In genomic region chr22:28903719-28904118, GRCh38 we compare ENCODE assay signal across 12 cellular contexts. TPM values are rescaled to one million over a fixed set of nuclear protein-coding genes. Genes with fewer than 3 reads are reported as not detected.
DNase-seq lines count a peak whose midpoint lies in the region; ATAC-seq and TF ChIP-seq lines count a peak whose summit lies in the region.
"Had no signal": no experiment of that assay in that cellular context is flagged by ENCODE, and none has a peak within 500 bp of the region (broad histone marks: within the 10 kb centered on the region; RNA-seq: fewer than 3 reads in every experiment).

No MANE protein-coding gene starts in this region.

- no peak for TF ChIP-seq POLR2A in ovary (IDR thresholded peaks at IDR 0.05)

- intact Hi-C loops in left ventricle myocardium inferior (cut with micrococcal nuclease) (no loop called here), ovary (cut with DNase I) (no loop called here), upper lobe of right lung (cut with DNase I) (no loop called here)

- peak; percentile 36 for ATAC-seq in upper lobe of right lung
- ATAC-seq in GM19035 (IDR thresholded peaks at IDR 0.05; ENCODE audit: unreplicated experiment): no peak
- no peak for ATAC-seq in HG02623 (IDR thresholded peaks at IDR 0.05; ENCODE audit: unreplicated experiment)

- H3K36me3 ChIP-seq in left ventricle myocardium inferior (no peaks in the 10 kb centered on the region), ovary (no peaks in the 10 kb centered on the region), upper lobe of right lung (no peaks in the 10 kb centered on the region)

- H3K9me3 ChIP-seq in left ventricle myocardium inferior (replicated peaks) (no peaks in the 10 kb centered on the region), ovary (no peaks in the 10 kb centered on the region), upper lobe of right lung (no peaks in the 10 kb centered on the region)

- peaks cover 66% of the 10 kb centered on the region for H3K4me1 ChIP-seq in left ventricle myocardium inferior
- peaks cover 29% of the 10 kb centered on the region for H3K4me1 ChIP-seq in ovary (ENCODE audit: insufficient read depth)
- H3K4me1 ChIP-seq in upper lobe of right lung: peaks cover 46% of the 10 kb centered on the region

- peak overlapping the region; percentile 69 for H3K27ac ChIP-seq in left ventricle myocardium inferior (replicated peaks)
- peak overlapping the region; percentile 25 to 68 for H3K27ac ChIP-seq in ovary
- peak overlapping the region; percentile 20 for H3K27ac ChIP-seq in upper lobe of right lung

- H3K4me3 ChIP-seq in left ventricle myocardium inferior (no peak overlapping the region), ovary (no peak overlapping the region), upper lobe of right lung (no peak overlapping the region)

- DNase-seq in astrocyte of the hippocampus (ENCODE audit: low read depth, low spot score): peak; percentile 41
- no peak for DNase-seq in left ventricle myocardium inferior
- peak; percentile 43 to 64 (median 58) for DNase-seq in ovary
- DNase-seq in upper lobe of right lung: no peak
- no peak for DNase-seq in stimulated activated CD4-positive, alpha-beta T cell treated with anti-CD3 and anti-CD28 coated beads, Interleukin-4, amount 100 ng/mL, for 1 hour
- no peak for DNase-seq in cerebellar nuclear complex (lab: John Stamatoyannopoulos, UW)
- DNase-seq: activated gamma-delta T cell, COR-L47, NCI-H2171, SW 1271 had no signal

- H3K27me3 ChIP-seq in left ventricle myocardium inferior (ENCODE audit: low read depth) (no peaks in the 10 kb centered on the region), ovary (no peaks in the 10 kb centered on the region), upper lobe of right lung (no peaks in the 10 kb centered on the region)

- WGBS in ovary, 3 donors: 17 to 40% (median 29%) methylated on average over 6 of the region's 6 CpGs

- no peak for TF ChIP-seq EP300 in ovary (IDR thresholded peaks at IDR 0.05)

- TF ChIP-seq CTCF in left ventricle myocardium inferior (IDR thresholded peaks at IDR 0.05; ENCODE audit: borderline replicate concordance) (no peak), ovary (IDR thresholded peaks at IDR 0.05) (no peak), upper lobe of right lung (IDR thresholded peaks at IDR 0.05) (no peak)

RNA-seq across cellular contexts. Expression of gene ZNRF3, which starts 20.3 kb away (rescaled TPM):
- total RNA-seq in left ventricle myocardium inferior (6.3 TPM), ovary (10 to 100 TPM; 11.1 to 24.3 (median 14.1) TPM), upper lobe of right lung (15.8 TPM)
- polyA plus RNA-seq in ovary: 1 to 10 TPM; 7.4 TPM

Comparison
In these comparisons a context has a peak if more than half of its experiments do, and no peak if none do; other contexts are left out.
1. DNase-seq: peak in astrocyte of the hippocampus (single experiment) and ovary (5 of 5); none in left ventricle myocardium inferior (single experiment), upper lobe of right lung (single experiment), stimulated activated CD4-positive, alpha-beta T cell treated with anti-CD3 and anti-CD28 coated beads, Interleukin-4, amount 100 ng/mL, for 1 hour (single experiment) and cerebellar nuclear complex (0 of 2).
2. Peak in every context shown above with its lines, with median percentiles within 50 percentile points of each other: H3K27ac ChIP-seq.